8 cellular contexts compared by ENCODE assay signal in the genomic region with DNA sequence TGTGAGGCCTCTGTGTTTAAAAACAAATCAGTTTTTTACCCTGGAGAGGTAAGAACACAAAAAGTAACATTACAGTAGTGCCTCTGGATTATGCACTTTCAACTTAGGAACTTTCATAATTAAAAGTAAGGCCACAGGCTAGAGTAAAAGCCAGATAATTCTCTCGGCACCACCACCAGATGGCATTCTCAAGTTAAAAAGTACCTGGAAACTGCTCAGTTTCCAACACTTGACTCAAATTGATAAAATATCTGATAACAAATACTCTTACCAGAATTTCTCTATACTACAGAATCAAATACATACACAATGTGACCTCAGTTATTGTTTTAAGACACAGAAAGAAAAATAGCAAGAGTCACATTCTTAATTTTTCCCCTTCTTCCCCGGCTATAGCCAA. TPM values are rescaled to one million over a fixed set of nuclear protein-coding genes. Genes with fewer than 3 reads are reported as not detected.
DNase-seq lines count a peak whose midpoint lies in the region; ATAC-seq and TF ChIP-seq lines count a peak whose summit lies in the region.

No MANE protein-coding gene starts in this region.

- no peak overlapping the region for H3K4me3 ChIP-seq in spleen

- no peaks in the 10 kb centered on the region for H3K4me1 ChIP-seq in spleen

- no peaks in the 10 kb centered on the region for H3K27me3 Mint-ChIP-seq in activated CD4-positive, alpha-beta T cell treated with anti-CD3 and anti-CD28 coated beads, Interleukin-2, amount 10 ng/mL, durations not matched to agents 7 days and 5 days

- CTCF ChIA-PET in activated CD4-positive, alpha-beta T cell treated with anti-CD3 and anti-CD28 coated beads, Interleukin-2, amount 10 ng/mL, durations not matched to agents 7 days and 5 days (lab: Charles Lee): interaction anchor here (2.3 to 2.8 kb wide), 2 partner anchors 20 to 83 kb away, joined by 7 to 14 read pairs; a partner anchor contains a TSS

- peak; percentile 19 to 30 for DNase-seq in stimulated activated CD4-positive, alpha-beta T cell treated with anti-CD3 and anti-CD28 coated beads, Interleukin-2, amount 100 ng/mL, for 24 hours
- no peak for DNase-seq in stimulated activated CD4-positive, alpha-beta T cell treated with anti-CD3 and anti-CD28 coated beads, Interleukin-12 subunit alpha, Interleukin-12 subunit beta, amount 100 ng/mL, for 4 hours
- DNase-seq in HuH-7 (ENCODE audit: low spot score): peak; percentile 17
- peak; percentile 60 for DNase-seq in activated CD4-positive, alpha-beta T cell treated with anti-CD3 and anti-CD28 coated beads, Interleukin-2, amount 10 ng/mL, durations not matched to agents 7 days and 5 days
- DNase-seq in germinal center (ENCODE audit: low spot score): peak; percentile 12
- DNase-seq in spleen: no peak
- DNase-seq in NCI-H1048 (lab: John Stamatoyannopoulos, UW): no peak

- POLR2A ChIA-PET in activated CD4-positive, alpha-beta T cell treated with anti-CD3 and anti-CD28 coated beads, Interleukin-2, amount 10 ng/mL, durations not matched to agents 7 days and 5 days (lab: Charles Lee): interaction anchor here (0.8 kb wide), 1 partner anchor 83 kb away, joined by 3 read pairs; no protein-coding TSS in a partner anchor

- H3K9me3 Mint-ChIP-seq in activated CD4-positive, alpha-beta T cell treated with anti-CD3 and anti-CD28 coated beads, Interleukin-2, amount 10 ng/mL, durations not matched to agents 7 days and 5 days: no peaks in the 10 kb centered on the region

- H3K27ac Mint-ChIP-seq in activated CD4-positive, alpha-beta T cell treated with anti-CD3 and anti-CD28 coated beads, Interleukin-2, amount 10 ng/mL, durations not matched to agents 7 days and 5 days: no peak overlapping the region

- peaks cover 20% of the 10 kb centered on the region for H3K36me3 Mint-ChIP-seq in activated CD4-positive, alpha-beta T cell treated with anti-CD3 and anti-CD28 coated beads, Interleukin-2, amount 10 ng/mL, durations not matched to agents 7 days and 5 days (ENCODE audit: low read depth)

- peak in 7 of 11 experiments; percentile 23 to 62 (median 48) for TF ChIP-seq CTCF in spleen (IDR thresholded peaks at IDR 0.05 in 8 of 11, conservative IDR thresholded peaks at IDR 0.05 in 3 of 11)

- no peak for ATAC-seq in GM19324 (IDR thresholded peaks at IDR 0.05; ENCODE audit: low FRiP score, unreplicated experiment)

- H3K36me3 ChIP-seq in spleen: peaks cover 0 to 60% (median 14%) of the 10 kb centered on the region in 6 donors

- H3K4me1 Mint-ChIP-seq in activated CD4-positive, alpha-beta T cell treated with anti-CD3 and anti-CD28 coated beads, Interleukin-2, amount 10 ng/mL, durations not matched to agents 7 days and 5 days: peaks cover 8% of the 10 kb centered on the region

- no peaks in the 10 kb centered on the region for H3K27me3 ChIP-seq in spleen (replicated peaks in 1 of 7)

- 60 to 69% (median 67%) methylated on average over 2 of the region's 2 CpGs for WGBS in spleen, 5 donors

- no peak for TF ChIP-seq POLR2A in spleen (IDR thresholded peaks at IDR 0.05)

- no peak overlapping the region for H3K4me3 Mint-ChIP-seq in activated CD4-positive, alpha-beta T cell treated with anti-CD3 and anti-CD28 coated beads, Interleukin-2, amount 10 ng/mL, durations not matched to agents 7 days and 5 days

- no peaks in the 10 kb centered on the region for H3K9me3 ChIP-seq in spleen

- no peak overlapping the region for H3K27ac ChIP-seq in spleen

- intact Hi-C loops in spleen (cut with DNase I; ENCODE audit: low total_unique reads): loop anchor here (5.0 kb wide), 2 partner anchors 132 to 247 kb away; no protein-coding TSS in a partner anchor

RNA-seq across cellular contexts. Expression of a gene that starts 19.9 kb away (rescaled TPM):
- total RNA-seq in activated CD4-positive, alpha-beta T cell treated with anti-CD3 and anti-CD28 coated beads, Interleukin-2, amount 10 ng/mL, durations not matched to agents 7 days and 5 days: 10 to 100 TPM; 15.8 to 16.0 TPM
- 10 to 100 TPM; 15.7 to 26.3 (median 17.7) TPM for total RNA-seq in spleen
- 1 to 10 TPM; 1.4 to 2.1 (median 1.7) TPM for polyA plus RNA-seq in spleen

RNA-seq across cellular contexts. Expression of a gene that starts 37.3 kb away (rescaled TPM):
- 10 to 100 TPM; 31.6 TPM for total RNA-seq in activated CD4-positive, alpha-beta T cell treated with anti-CD3 and anti-CD28 coated beads, Interleukin-2, amount 10 ng/mL, durations not matched to agents 7 days and 5 days
- total RNA-seq in spleen: 10 to 100 TPM; 37.2 to 81.5 (median 47.4) TPM
- 10 to 100 TPM; 12.4 to 13.4 (median 12.8) TPM for polyA plus RNA-seq in spleen

RNA-seq across cellular contexts. Expression of a gene that starts 53.7 kb away (rescaled TPM):
- total RNA-seq in activated CD4-positive, alpha-beta T cell treated with anti-CD3 and anti-CD28 coated beads, Interleukin-2, amount 10 ng/mL, durations not matched to agents 7 days and 5 days: 10 to 100 TPM in 1 of 2 experiments, 1 to 10 TPM in 1; 6.9 to 10.3 TPM
- total RNA-seq in spleen: 10 to 100 TPM in 3 of 7 donors, 1 to 10 TPM in 4; 3.8 to 19.6 (median 9.3) TPM
- polyA plus RNA-seq in spleen: 1 to 10 TPM; 4.2 to 6.1 (median 4.8) TPM

Comparison
In these comparisons a context has a peak if more than half of its experiments do, and no peak if none do; other contexts are left out.
1. DNase-seq: peak in stimulated activated CD4-positive, alpha-beta T cell treated with anti-CD3 and anti-CD28 coated beads, Interleukin-2, amount 100 ng/mL, for 24 hours (2 of 2), HuH-7 (single experiment), activated CD4-positive, alpha-beta T cell treated with anti-CD3 and anti-CD28 coated beads, Interleukin-2, amount 10 ng/mL, durations not matched to agents 7 days and 5 days (single experiment) and germinal center (single experiment); none in stimulated activated CD4-positive, alpha-beta T cell treated with anti-CD3 and anti-CD28 coated beads, Interleukin-12 subunit alpha, Interleukin-12 subunit beta, amount 100 ng/mL, for 4 hours (single experiment), spleen (single experiment) and NCI-H1048 (single experiment).